In the genomic region with DNA sequence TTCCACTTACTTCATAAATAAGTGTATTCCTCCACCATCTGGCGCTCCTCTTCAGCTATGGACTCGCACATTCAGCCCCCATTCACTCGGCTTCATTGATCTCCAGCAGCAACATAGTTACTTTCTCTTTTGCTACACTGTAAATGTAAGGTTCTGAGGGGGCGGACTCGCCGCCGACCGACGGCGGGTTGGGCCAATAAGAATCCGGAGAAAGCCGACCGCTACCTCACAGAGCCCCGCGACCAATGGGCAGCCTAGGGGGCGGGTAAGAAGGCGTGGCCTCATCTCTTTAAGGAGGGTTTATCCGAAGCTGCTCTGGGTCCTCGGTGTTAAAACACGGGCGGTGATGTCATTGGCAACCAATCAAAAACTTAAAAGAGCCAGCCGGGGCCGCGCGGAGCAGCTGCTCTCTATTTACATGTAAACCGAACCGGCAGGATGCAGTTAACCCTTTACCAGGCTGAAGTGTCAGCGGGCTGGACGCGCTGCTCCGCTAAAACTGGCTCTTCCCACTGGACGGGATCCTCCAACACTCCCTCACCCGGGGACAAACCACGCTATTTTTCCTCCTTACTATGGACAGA, we compare ENCODE assay signal across 8 cellular contexts. TPM values are rescaled to one million over a fixed set of nuclear protein-coding genes. Genes with fewer than 3 reads are reported as not detected.
DNase-seq lines count a peak whose midpoint lies in the region; ATAC-seq, FAIRE-seq and TF ChIP-seq lines count a peak whose summit lies in the region.

A gene (minus strand): TSS at position 119 of the 584 bp plus-strand sequence. CDS start 2,345 bp downstream, outside the sequence.

- H3K9ac ChIP-seq in adipocyte (ENCODE audit: low read length): peak within 1 kb of the TSS; percentile 93
- peak within 1 kb of the TSS; percentile 57 for H3K9ac ChIP-seq in parathyroid adenoma

- H3K27me3 ChIP-seq in adipocyte (replicated peaks; ENCODE audit: control insufficient read depth, insufficient read depth, low read length): no peaks in the 10 kb centered on the region
- H3K27me3 ChIP-seq in parathyroid adenoma (ENCODE audit: control insufficient read depth, insufficient read depth, low read length): no peaks in the 10 kb centered on the region
- no peaks in the 10 kb centered on the region for H3K27me3 ChIP-seq in tibial nerve

- TF ChIP-seq EP300 in tibial nerve (IDR thresholded peaks at IDR 0.05): peak; percentile 51 to 93

- FAIRE-seq in GM12891 (lab: Jason Lieb, UNC): peak; percentile 92

- DNase-seq in GM12891 (ENCODE audit: insufficient read length, low spot score): peak; percentile 85
- peak; percentile 100 for DNase-seq in NCI-H1436 (lab: John Stamatoyannopoulos, UW)
- DNase-seq in SW480 (ENCODE audit: low spot score): peak; percentile 99
- peak; percentile 100 for DNase-seq in adipocyte (ENCODE audit: low read depth)
- peak; percentile 99 for DNase-seq in cardiac septum (ENCODE audit: low spot score)
- peak; percentile 99 for DNase-seq in tibial nerve (ENCODE audit: low spot score in 2 of 2)

- H3K4me2 ChIP-seq in parathyroid adenoma (ENCODE audit: low read length): peak within 1 kb of the TSS; percentile 94

- no peaks in the 10 kb centered on the region for H3K9me3 ChIP-seq in adipocyte (ENCODE audit: control insufficient read depth, low read length)
- no peaks in the 10 kb centered on the region for H3K9me3 ChIP-seq in parathyroid adenoma (ENCODE audit: control insufficient read depth, low read length)
- no peaks in the 10 kb centered on the region for H3K9me3 ChIP-seq in tibial nerve

- no peaks in the 10 kb centered on the region for H3K79me2 ChIP-seq in parathyroid adenoma

- H3K4me3 ChIP-seq in adipocyte (ENCODE audit: low read length) (peak within 1 kb of the TSS; percentile 96), parathyroid adenoma (ENCODE audit: low read depth, low read length) (peak within 1 kb of the TSS; percentile 92), tibial nerve (peak within 1 kb of the TSS; percentile 63 to 81 (median 73))

- H3K4me1 ChIP-seq in adipocyte (ENCODE audit: control insufficient read depth, insufficient read depth, low read length) (peaks cover 39% of the 10 kb centered on the region), parathyroid adenoma (no peaks in the 10 kb centered on the region), tibial nerve (peaks cover 0 to 20% (median 10%) of the 10 kb centered on the region in 4 donors)

- peak within 1 kb of the TSS; percentile 97 for H3K27ac ChIP-seq in parathyroid adenoma
- peak within 1 kb of the TSS; percentile 98 to 99 (median 98) for H3K27ac ChIP-seq in tibial nerve

- peak; percentile 85 for ATAC-seq in HG02798 (IDR thresholded peaks at IDR 0.05; ENCODE audit: poor library complexity, unreplicated experiment)

- TF ChIP-seq CTCF in parathyroid adenoma (IDR thresholded peaks at IDR 0.05): no peak
- peak in 1 of 5 experiments; percentile 18 for TF ChIP-seq CTCF in tibial nerve (IDR thresholded peaks at IDR 0.05)

- 0 to 1% methylated on average over 29 to 34 of the region's 34 CpGs for WGBS in tibial nerve, 2 donors

- TF ChIP-seq POLR2A in GM12891 (IDR thresholded peaks at IDR 0.05; ENCODE audit: low read depth, low read length) (peak; percentile 92), tibial nerve (IDR thresholded peaks at IDR 0.05) (peak; percentile 86 to 89)

- H3K36me3 ChIP-seq in adipocyte (ENCODE audit: control insufficient read depth, insufficient read depth, low read length, severe bottlenecking): peaks cover 24% of the 10 kb centered on the region
- no peaks in the 10 kb centered on the region for H3K36me3 ChIP-seq in parathyroid adenoma (ENCODE audit: control insufficient read depth, insufficient read depth, low read length)
- H3K36me3 ChIP-seq in tibial nerve: no peaks in the 10 kb centered on the region

- intact Hi-C loops in cardiac septum (cut with DNase I): loop anchor here (5.0 to 10.0 kb wide), 4 partner anchors 197 to 970 kb away; a partner anchor contains a TSS

- H2AFZ ChIP-seq in parathyroid adenoma: peak within 1 kb of the TSS; percentile 94

TF ChIP-seq in GM12891, 5 proteins besides CTCF, POLR2A, EP300 and RAD21:
- TF ChIP-seq TAF1 (IDR thresholded peaks at IDR 0.05; ENCODE audit: low read depth, low read length) (peak; percentile 72; the same call in 1 of the 2 replicates), POLR2AphosphoS5 (IDR thresholded peaks at IDR 0.05; ENCODE audit: low read depth, low read length) (peak; percentile 92), PAX5 (IDR thresholded peaks at IDR 0.05; ENCODE audit: insufficient read depth, low read length, severe bottlenecking) (no peak), POU2F2 (IDR thresholded peaks at IDR 0.05; ENCODE audit: low read depth, low read length) (peak; percentile 82; the same call in 1 of the 2 replicates)

RNA-seq across cellular contexts. Expression of the gene that starts here (rescaled TPM):
- polyA plus RNA-seq in GM12891 (2012; ENCODE audit: low read depth, missing spikeins): 21.9 TPM
- total RNA-seq in cardiac septum (2.8 TPM), tibial nerve (1 to 10 TPM; 3.8 to 7.3 (median 4.4) TPM)

Comparison
In these comparisons a context has a peak if more than half of its experiments do, and no peak if none do; other contexts are left out.
1. Peak in every context shown above with its lines: DNase-seq, ATAC-seq, H3K4me3 ChIP-seq and H3K27ac ChIP-seq.